ENCODE assay signal across 23 cellular contexts in the genomic region with DNA sequence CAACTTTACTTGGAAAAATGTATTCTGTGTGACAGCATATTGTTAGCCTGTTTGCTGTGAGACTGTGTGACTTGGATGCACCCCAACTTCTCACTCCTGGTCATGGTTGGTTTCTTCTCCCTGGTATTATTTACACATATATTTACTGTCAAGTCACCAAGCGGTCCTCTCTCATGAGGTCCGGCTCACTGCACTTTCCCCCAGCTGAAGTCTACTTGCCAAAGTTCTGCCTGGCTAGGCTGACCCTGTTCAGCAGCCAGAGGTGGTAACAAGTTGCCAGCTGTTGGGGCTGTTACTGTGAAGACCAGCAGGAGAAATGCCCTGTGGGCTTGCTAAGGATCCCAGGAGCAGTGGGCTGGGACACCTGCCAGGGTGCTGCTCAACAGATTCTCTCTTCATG.
"Had no signal": no experiment of that assay in that cellular context is flagged by ENCODE, and none has a peak within 500 bp of the region (broad histone marks: within the 10 kb centered on the region; RNA-seq: fewer than 3 reads in every experiment).

No MANE protein-coding gene starts in this region.

- ATAC-seq: activated CD8-positive, alpha-beta memory T cell treated with anti-CD3 and anti-CD28 coated beads, Interleukin-2, amount 10 ng/mL, durations not matched to agents 7 days and 5 days; activated naive CD4-positive, alpha-beta T cell treated with anti-CD3 and anti-CD28 coated beads, Interleukin-2, amount 50 U/mL, for 72 hours; activated naive CD8-positive, alpha-beta T cell treated with anti-CD3 and anti-CD28 coated beads, Interleukin-2, amount 50 U/mL, for 24 hours had no signal

- H3K27ac ChIP-seq: PC-9 had no signal

- FAIRE-seq: astrocyte had no signal

- DNase-seq: activated B cell treated with CpG ODN at 0.5 μM for 24 hours; activated CD4-positive, alpha-beta T cell treated with anti-CD3 and anti-CD28 coated beads for 1 hour; activated CD4-positive, alpha-beta T cell treated with anti-CD3 and anti-CD28 coated beads, Interleukin-2, amount 10 ng/mL, durations not matched to agents 24 days and 14 days; activated CD4-positive, alpha-beta T cell treated with anti-CD3 and anti-CD28 coated beads, Interleukin-2, amount 50 U/mL, for 48 hours; activated CD8-positive, alpha-beta memory T cell treated with anti-CD3 and anti-CD28 coated beads, Interleukin-2, amount 10 ng/mL, durations not matched to agents 7 days and 5 days; activated effector memory CD4-positive, alpha-beta T cell treated with anti-CD3 and anti-CD28 coated beads, Interleukin-2, amount 50 U/mL, for 16 hours; activated naive CD4-positive, alpha-beta T cell treated with Interleukin-2 at 50 U/mL for 16 hours; activated naive CD8-positive, alpha-beta T cell treated with anti-CD3 and anti-CD28 coated beads, Interleukin-2, amount 50 U/mL, for 24 hours; activated T-cell treated with anti-CD3 and anti-CD28 coated beads, Interleukin-2, amount 50 U/mL, for 24 hours; amniotic stem cell; Kasumi-1; KBM-7; NCI-H1092; NCI-H1417; NCI-H1930; NCI-H2171; NCI-H2227 treated with DMSO at 0.1 percent for 48 hours; NCI-H510A; NCI-H526 treated with DMSO at 0.1 percent for 48 hours; PC-9; SHP77 treated with DMSO at 0.1 percent for 48 hours had no signal

- H3K4me3 ChIP-seq: PC-9 had no signal

- H2AFZ ChIP-seq: PC-9 had no signal

- H3K4me2 ChIP-seq: PC-9 had no signal
